In the genomic region with DNA sequence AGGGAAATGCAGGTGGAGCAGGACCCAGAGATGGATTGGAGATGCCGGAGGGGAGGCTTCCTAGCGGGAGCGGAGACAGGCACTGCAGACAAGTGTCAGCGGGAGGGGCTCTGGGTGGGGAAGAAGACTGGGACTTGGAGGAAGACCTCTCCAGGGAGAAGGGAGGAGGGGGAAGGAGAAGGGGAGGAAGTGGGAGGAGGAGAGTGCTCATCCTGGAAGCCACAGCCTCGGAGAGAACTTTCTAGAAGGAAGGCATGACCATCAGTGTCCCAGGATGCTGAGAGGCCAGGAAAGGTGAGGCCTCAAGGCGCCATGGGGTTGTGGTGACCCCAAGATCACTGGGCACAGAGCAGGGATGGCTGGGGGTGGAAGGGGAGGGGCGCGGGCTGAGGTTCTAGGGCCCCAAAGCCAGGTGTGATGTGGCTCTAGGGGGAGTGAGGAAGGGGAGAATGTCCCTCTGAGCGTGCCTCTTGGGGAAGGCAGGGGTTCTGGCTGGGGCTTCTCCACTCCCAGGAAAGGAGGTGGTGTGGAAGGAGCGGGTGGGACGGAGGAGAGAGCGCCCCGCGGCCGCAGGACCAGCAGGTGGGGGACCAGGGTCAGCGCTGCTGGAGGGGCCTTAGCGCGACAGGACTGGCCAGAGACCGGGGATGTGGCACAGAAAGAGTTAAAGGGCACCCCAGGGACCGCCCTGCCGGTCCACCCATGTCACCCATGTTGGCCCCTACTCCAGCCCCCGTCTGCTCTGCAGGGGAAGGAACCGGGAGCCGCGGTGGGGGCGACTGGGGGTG, we compare ENCODE assay signal across 28 cellular contexts. TPM values are rescaled to one million over a fixed set of nuclear protein-coding genes. Genes with fewer than 3 reads are reported as not detected.
A peak's percentile ranks its signal among the peaks of the same experiment; 100 is the strongest.
DNase-seq lines count a peak whose midpoint lies in the region; ATAC-seq and TF ChIP-seq lines count a peak whose summit lies in the region.
"Had no signal": no experiment of that assay in that cellular context is flagged by ENCODE, and none has a peak within 500 bp of the region (broad histone marks: within the 10 kb centered on the region; RNA-seq: fewer than 3 reads in every experiment).

No MANE protein-coding gene starts in this region.

- POLR2A ChIA-PET in activated CD4-positive, alpha-beta memory T cell treated with anti-CD3 and anti-CD28 coated beads for 36 hours (lab: Charles Lee), result no interaction called here

- peak overlapping the region; percentile 75 for H3K27ac Mint-ChIP-seq in activated naive CD4-positive, alpha-beta T cell treated with anti-CD3 and anti-CD28 coated beads, Interleukin-2, amount 10 ng/mL, durations not matched to agents 7 days and 5 days
- H3K27ac Mint-ChIP-seq in T-helper 17 cell, result no peak overlapping the region
- no peak overlapping the region for H3K27ac Mint-ChIP-seq in activated CD4-positive, alpha-beta memory T cell treated with anti-CD3 and anti-CD28 coated beads for 36 hours
- H3K27ac Mint-ChIP-seq: activated B cell treated with CpG ODN at 0.5 μM for 24 hours; activated T-helper 2 cell treated with anti-CD3 and anti-CD28 coated beads, Interferon-gamma antibody, Interleukin-2, Interleukin-4, amounts not matched to agents 10 μg/mL and 5 μg/mL and 100 μg/mL, durations not matched to agents 14 hours and 24 hours and 36 hours had no signal

- H3K9me3 Mint-ChIP-seq in activated naive CD4-positive, alpha-beta T cell treated with anti-CD3 and anti-CD28 coated beads, Interleukin-2, amount 10 ng/mL, durations not matched to agents 7 days and 5 days, result no peaks in the 10 kb centered on the region
- no peaks in the 10 kb centered on the region for H3K9me3 Mint-ChIP-seq in activated CD4-positive, alpha-beta memory T cell treated with anti-CD3 and anti-CD28 coated beads for 36 hours
- H3K9me3 Mint-ChIP-seq: activated B cell treated with CpG ODN at 0.5 μM for 24 hours; activated T-helper 2 cell treated with anti-CD3 and anti-CD28 coated beads, Interferon-gamma antibody, Interleukin-2, Interleukin-4, amounts not matched to agents 10 μg/mL and 5 μg/mL and 100 μg/mL, durations not matched to agents 14 hours and 24 hours and 36 hours had no signal

- ATAC-seq in T-helper 17 cell (no peak), right lobe of liver (no peak)
- ATAC-seq: left cardiac atrium had no signal

- peaks cover 6% of the 10 kb centered on the region for H3K4me1 Mint-ChIP-seq in activated naive CD4-positive, alpha-beta T cell treated with anti-CD3 and anti-CD28 coated beads, Interleukin-2, amount 10 ng/mL, durations not matched to agents 7 days and 5 days
- no peaks in the 10 kb centered on the region for H3K4me1 Mint-ChIP-seq in T-helper 17 cell
- H3K4me1 Mint-ChIP-seq in activated CD4-positive, alpha-beta memory T cell treated with anti-CD3 and anti-CD28 coated beads for 36 hours (ENCODE audit: low read depth), result no peaks in the 10 kb centered on the region

- no peaks in the 10 kb centered on the region for H3K36me3 Mint-ChIP-seq in activated naive CD4-positive, alpha-beta T cell treated with anti-CD3 and anti-CD28 coated beads, Interleukin-2, amount 10 ng/mL, durations not matched to agents 7 days and 5 days
- peaks cover 2% of the 10 kb centered on the region for H3K36me3 Mint-ChIP-seq in T-helper 17 cell (ENCODE audit: low read depth)
- no peaks in the 10 kb centered on the region for H3K36me3 Mint-ChIP-seq in activated CD4-positive, alpha-beta memory T cell treated with anti-CD3 and anti-CD28 coated beads for 36 hours

- no peak for TF ChIP-seq POLR2A in right lobe of liver (IDR thresholded peaks at IDR 0.05)

- H3K9me3 ChIP-seq in T-helper 17 cell (ENCODE audit: control insufficient read depth, low read length, poor library complexity, severe bottlenecking), result no peaks in the 10 kb centered on the region
- no peaks in the 10 kb centered on the region for H3K9me3 ChIP-seq in right lobe of liver
- H3K9me3 ChIP-seq: HAP-1, spleen, thoracic aorta had no signal

- CTCF ChIA-PET in activated naive CD4-positive, alpha-beta T cell treated with anti-CD3 and anti-CD28 coated beads, Interleukin-2, amount 10 ng/mL, durations not matched to agents 7 days and 5 days (lab: Charles Lee), result no interaction called here
- CTCF ChIA-PET in activated CD4-positive, alpha-beta memory T cell treated with anti-CD3 and anti-CD28 coated beads for 36 hours (lab: Charles Lee), result no interaction called here

- H3K36me3 ChIP-seq in right lobe of liver (no peaks in the 10 kb centered on the region), urinary bladder (ENCODE audit: insufficient read depth) (no peaks in the 10 kb centered on the region)
- H3K36me3 ChIP-seq: HAP-1, spleen, thoracic aorta had no signal

- peaks cover 86% of the 10 kb centered on the region for H3K27me3 Mint-ChIP-seq in activated naive CD4-positive, alpha-beta T cell treated with anti-CD3 and anti-CD28 coated beads, Interleukin-2, amount 10 ng/mL, durations not matched to agents 7 days and 5 days
- H3K27me3 Mint-ChIP-seq in T-helper 17 cell, result peaks cover 50% of the 10 kb centered on the region
- H3K27me3 Mint-ChIP-seq in activated CD4-positive, alpha-beta memory T cell treated with anti-CD3 and anti-CD28 coated beads for 36 hours, result peaks cover 33% of the 10 kb centered on the region

- H3K4me1 ChIP-seq in right lobe of liver (peaks cover 0 to 17% (median 6%) of the 10 kb centered on the region in 4 donors), urinary bladder (ENCODE audit: insufficient read depth) (peaks cover 3% of the 10 kb centered on the region)
- H3K4me1 ChIP-seq: HAP-1 had no signal

- H3K4me3 Mint-ChIP-seq in activated naive CD4-positive, alpha-beta T cell treated with anti-CD3 and anti-CD28 coated beads, Interleukin-2, amount 10 ng/mL, durations not matched to agents 7 days and 5 days, result no peak overlapping the region
- H3K4me3 Mint-ChIP-seq in T-helper 17 cell, result peak overlapping the region; percentile 55
- H3K4me3 Mint-ChIP-seq in activated CD4-positive, alpha-beta memory T cell treated with anti-CD3 and anti-CD28 coated beads for 36 hours, result no peak overlapping the region
- H3K4me3 Mint-ChIP-seq: activated B cell treated with CpG ODN at 0.5 μM for 24 hours had no signal

- H3K27ac ChIP-seq in right lobe of liver (no peak overlapping the region), urinary bladder (ENCODE audit: low read depth) (no peak overlapping the region)
- H3K27ac ChIP-seq: epithelial cell of prostate, RWPE1, spleen, thoracic aorta had no signal

- intact Hi-C loops in right lobe of liver (cut with DNase I), result no loop called here
- intact Hi-C loops in activated CD4-positive, alpha-beta memory T cell treated with anti-CD3 and anti-CD28 coated beads for 36 hours (cut with micrococcal nuclease), result no loop called here

- H3K4me3 ChIP-seq in right lobe of liver (peak overlapping the region in 2 of 3 donors; percentile 70 to 86), urinary bladder (ENCODE audit: low read depth, low read length) (peak overlapping the region; percentile 22)
- H3K4me3 ChIP-seq: HAP-1 had no signal

- 40% methylated on average over 13 of the region's 26 CpGs for WGBS in right lobe of liver (ENCODE audit: insufficient coverage, low coverage, low lambda C conversion rate, missing lambda C conversion rate)
- 27% methylated on average over 26 of the region's 26 CpGs for WGBS in urinary bladder

- H3K27me3 ChIP-seq in right lobe of liver, result no peaks in the 10 kb centered on the region

- TF ChIP-seq CTCF in right lobe of liver (IDR thresholded peaks at IDR 0.05), result no peak

- DNase-seq in activated naive CD4-positive, alpha-beta T cell treated with anti-CD3 and anti-CD28 coated beads, Interleukin-2, amount 10 ng/mL, durations not matched to agents 7 days and 5 days, result no peak
- DNase-seq in activated naive CD4-positive, alpha-beta T cell treated with Interleukin-2 at 50 U/mL for 16 hours, result no peak
- no peak for DNase-seq in T-helper 17 cell
- peak in 2 of 3 donors; percentile 45 to 54 for DNase-seq in right lobe of liver
- no peak for DNase-seq in NAMALWA (ENCODE audit: low spot score)
- no peak for DNase-seq in activated CD4-positive, alpha-beta memory T cell treated with anti-CD3 and anti-CD28 coated beads for 36 hours
- DNase-seq in GM19238 (ENCODE audit: insufficient read length, low spot score), result no peak
- DNase-seq: 8988T; activated B cell treated with CpG ODN at 0.5 μM for 24 hours; activated CD4-positive, alpha-beta T cell treated with anti-CD3 and anti-CD28 coated beads, Interleukin-2, amount 50 U/mL, for 4 hours; activated CD8-positive, alpha-beta memory T cell treated with anti-CD3 and anti-CD28 coated beads, Interleukin-2, amount 50 U/mL, for 48 hours; AML-193; cerebellar nuclear complex; left cardiac atrium; NCI-H1092 treated with DMSO at 0.1 percent for 48 hours; NCI-H1930; NCI-H69; spleen; stimulated activated CD4-positive, alpha-beta T cell treated with anti-CD3 and anti-CD28 coated beads, Interleukin-4, amount 100 ng/mL, for 1 hour; stimulated activated naive CD4-positive, alpha-beta T cell treated with Interleukin-2 at 50 U/mL for 16 hours had no signal

RNA-seq across cellular contexts. Expression of a gene that starts 0.9 kb away (rescaled TPM):
- not detected for total RNA-seq in T-helper 17 cell
- total RNA-seq in right lobe of liver, result 100 to 1,000 TPM in 2 of 6 experiments, 10 to 100 TPM in 4; 39.5 to 146 (median 68.5) TPM
- not detected for total RNA-seq in urinary bladder
- polyA plus RNA-seq in urinary bladder, result 0.16 TPM
- not detected for total RNA-seq in activated CD4-positive, alpha-beta memory T cell treated with anti-CD3 and anti-CD28 coated beads for 36 hours
- total RNA-seq: activated T-helper 2 cell treated with anti-CD3 and anti-CD28 coated beads, Interferon-gamma antibody, Interleukin-2, Interleukin-4, amounts not matched to agents 10 μg/mL and 5 μg/mL and 100 μg/mL, durations not matched to agents 14 hours and 24 hours and 36 hours; left cardiac atrium; thoracic aorta had no signal
- polyA plus RNA-seq: SK-N-SH had no signal

RNA-seq across cellular contexts. Expression of a gene that starts 30.0 kb away (rescaled TPM):
- 10 to 100 TPM; 50.3 to 51.9 TPM for total RNA-seq in T-helper 17 cell
- total RNA-seq in right lobe of liver, result 10 to 100 TPM; 19.0 to 32.6 (median 25.7) TPM
- 43.8 TPM for total RNA-seq in urinary bladder
- 190 TPM for polyA plus RNA-seq in urinary bladder
- total RNA-seq in activated CD4-positive, alpha-beta memory T cell treated with anti-CD3 and anti-CD28 coated beads for 36 hours, result 10 to 100 TPM; 67.4 to 68.3 TPM

RNA-seq across cellular contexts. Expression of a gene that starts 31.8 kb away (rescaled TPM):
- total RNA-seq in T-helper 17 cell, result not detected
- total RNA-seq in right lobe of liver, result under 1 TPM in 3 of 6 experiments, not detected in 3; 0.27 to 0.62 (median 0.40) TPM
- total RNA-seq in urinary bladder, result not detected
- polyA plus RNA-seq in urinary bladder, result not detected
- total RNA-seq in activated CD4-positive, alpha-beta memory T cell treated with anti-CD3 and anti-CD28 coated beads for 36 hours, result not detected
- total RNA-seq: activated B cell treated with CpG ODN at 0.5 μM for 24 hours; activated T-helper 2 cell treated with anti-CD3 and anti-CD28 coated beads, Interferon-gamma antibody, Interleukin-2, Interleukin-4, amounts not matched to agents 10 μg/mL and 5 μg/mL and 100 μg/mL, durations not matched to agents 14 hours and 24 hours and 36 hours; left cardiac atrium; osteoblast; spleen; thoracic aorta had no signal

RNA-seq across cellular contexts. Expression of a gene that starts 57.3 kb away (rescaled TPM):
- total RNA-seq in T-helper 17 cell (100 to 1,000 TPM; 281 to 320 TPM), right lobe of liver (1,000 to 10,000 TPM in 5 of 6 experiments, 100 to 1,000 TPM in 1; 856 to 5,039 (median 1,455) TPM), urinary bladder (262 TPM)
- polyA plus RNA-seq in urinary bladder, result 367 TPM
- 100 to 1,000 TPM; 358 to 367 TPM for total RNA-seq in activated CD4-positive, alpha-beta memory T cell treated with anti-CD3 and anti-CD28 coated beads for 36 hours

Comparison
In these comparisons a context has a peak if more than half of its experiments do, and no peak if none do; other contexts are left out.
1. DNase-seq: peak in right lobe of liver (2 of 3); none in activated naive CD4-positive, alpha-beta T cell treated with anti-CD3 and anti-CD28 coated beads, Interleukin-2, amount 10 ng/mL, durations not matched to agents 7 days and 5 days (single experiment), activated naive CD4-positive, alpha-beta T cell treated with Interleukin-2 at 50 U/mL for 16 hours (single experiment), T-helper 17 cell (0 of 3), NAMALWA (single experiment), activated CD4-positive, alpha-beta memory T cell treated with anti-CD3 and anti-CD28 coated beads for 36 hours (single experiment) and GM19238 (single experiment).
2. RNA of a gene that starts 0.9 kb away (total RNA-seq): 39.5 to 146 TPM in right lobe of liver; not detected in T-helper 17 cell, not detected in urinary bladder (single experiment) and not detected in activated CD4-positive, alpha-beta memory T cell treated with anti-CD3 and anti-CD28 coated beads for 36 hours; every median in the first group is over 10 times any median in the second.